ENCODE assay signal across 8 cellular contexts in genomic region chr14:50231475-50232275, GRCh38. TPM values are rescaled to one million over a fixed set of nuclear protein-coding genes. Genes with fewer than 3 reads are reported as not detected.
DNase-seq lines count a peak whose midpoint lies in the region; ATAC-seq and TF ChIP-seq lines count a peak whose summit lies in the region.

Gene SOS2 (minus strand): TSS chr14:50231578. CDS start chr14:50231283, 295 bp downstream.

- peaks cover 6% of the 10 kb centered on the region for H3K9me3 Mint-ChIP-seq in activated naive CD8-positive, alpha-beta T cell treated with anti-CD3 and anti-CD28 coated beads, Interleukin-2, amount 10 ng/mL, durations not matched to agents 7 days and 5 days

- peaks cover 13% of the 10 kb centered on the region for H3K36me3 Mint-ChIP-seq in activated naive CD8-positive, alpha-beta T cell treated with anti-CD3 and anti-CD28 coated beads, Interleukin-2, amount 10 ng/mL, durations not matched to agents 7 days and 5 days

- WGBS in trophoblast cell (ENCODE audit: extremely low coverage, insufficient coverage, insufficient read length): no CpG with 5 or more reads among the region's 90 CpGs
- 0 to 1% methylated on average over 9 to 53 of the region's 90 CpGs for WGBS in tibial nerve, 2 donors

- peak within 1 kb of the TSS; percentile 99 for H3K14ac ChIP-seq in trophoblast cell (ENCODE audit: low read length)

- H3K4me2 ChIP-seq in SU-DHL-6 (ENCODE audit: low read depth, low read length, poor library complexity, severe bottlenecking): peak within 1 kb of the TSS; percentile 87
- peak within 1 kb of the TSS; percentile 62 for H3K4me2 ChIP-seq in trophoblast cell (ENCODE audit: low read length)

- H2BK12ac ChIP-seq in trophoblast cell (ENCODE audit: low read length): no peak within 1 kb of the TSS

- peak within 1 kb of the TSS; percentile 94 for H4K8ac ChIP-seq in trophoblast cell (ENCODE audit: low read depth, low read length)

- POLR2A ChIA-PET in activated naive CD8-positive, alpha-beta T cell treated with anti-CD3 and anti-CD28 coated beads, Interleukin-2, amount 10 ng/mL, durations not matched to agents 7 days and 5 days (lab: Charles Lee): interaction anchor here (0.6 to 1.2 kb wide), 5 partner anchors 27 to 646 kb away, joined by 3 to 9 read pairs (median 6); partner anchors contain the start of genes RPS29 and VCPKMT

- peak within 1 kb of the TSS; percentile 80 for H3K9ac ChIP-seq in SU-DHL-6 (ENCODE audit: low read length)
- peak within 1 kb of the TSS; percentile 94 for H3K9ac ChIP-seq in trophoblast cell (ENCODE audit: low read length)

- H3K27ac Mint-ChIP-seq in activated naive CD8-positive, alpha-beta T cell treated with anti-CD3 and anti-CD28 coated beads, Interleukin-2, amount 10 ng/mL, durations not matched to agents 7 days and 5 days: peak within 1 kb of the TSS; percentile 96

- DNase-seq in NCI-H1048 (lab: John Stamatoyannopoulos, UW) (peak; percentile 65), Right ventricle myocardium inferior (ENCODE audit: missing footprints) (peak; percentile 95), trophoblast cell (peak; percentile 66 to 87), tibial nerve (ENCODE audit: low spot score in 2 of 2) (peak; percentile 71 to 77)
- peak; percentile 89 for DNase-seq in activated naive CD8-positive, alpha-beta T cell treated with anti-CD3 and anti-CD28 coated beads, Interleukin-2, amount 10 ng/mL, durations not matched to agents 7 days and 5 days

- H3K4me3 Mint-ChIP-seq in activated naive CD8-positive, alpha-beta T cell treated with anti-CD3 and anti-CD28 coated beads, Interleukin-2, amount 10 ng/mL, durations not matched to agents 7 days and 5 days: peak within 1 kb of the TSS; percentile 82

- H2AK5ac ChIP-seq in trophoblast cell (ENCODE audit: low read length): no peak within 1 kb of the TSS

- H3K79me1 ChIP-seq in trophoblast cell (ENCODE audit: low read length): peaks cover 11% of the 10 kb centered on the region

- H4K91ac ChIP-seq in trophoblast cell (ENCODE audit: low read depth, low read length): peak within 1 kb of the TSS; percentile 93

- H3K9me3 ChIP-seq in SU-DHL-6 (ENCODE audit: insufficient read depth, low read length) (no peaks in the 10 kb centered on the region), trophoblast cell (ENCODE audit: insufficient read depth, low read depth, low read length) (no peaks in the 10 kb centered on the region), tibial nerve (no peaks in the 10 kb centered on the region)

- H3K36me3 ChIP-seq in SU-DHL-6 (ENCODE audit: low read length) (no peaks in the 10 kb centered on the region), trophoblast cell (ENCODE audit: control insufficient read depth in 1 of 2, insufficient read depth in 2 of 2, low read length in 2 of 2) (peaks cover 0 to 3% of the 10 kb centered on the region in 2 experiments), tibial nerve (no peaks in the 10 kb centered on the region)

- H3K4me1 Mint-ChIP-seq in activated naive CD8-positive, alpha-beta T cell treated with anti-CD3 and anti-CD28 coated beads, Interleukin-2, amount 10 ng/mL, durations not matched to agents 7 days and 5 days: peaks cover 17% of the 10 kb centered on the region

- peak within 1 kb of the TSS; percentile 66 for H3K27ac ChIP-seq in SU-DHL-6 (ENCODE audit: low read depth, low read length)
- peak within 1 kb of the TSS; percentile 97 for H3K27ac ChIP-seq in trophoblast cell (ENCODE audit: low read depth, low read length)
- peak within 1 kb of the TSS; percentile 91 to 98 (median 98) for H3K27ac ChIP-seq in tibial nerve

- peak within 1 kb of the TSS; percentile 92 for H4K12ac ChIP-seq in trophoblast cell (ENCODE audit: low read depth, low read length)

- ATAC-seq in HG02588 (IDR thresholded peaks at IDR 0.05; ENCODE audit: unreplicated experiment): peak; percentile 86
- ATAC-seq in activated naive CD8-positive, alpha-beta T cell treated with anti-CD3 and anti-CD28 coated beads, Interleukin-2, amount 10 ng/mL, durations not matched to agents 7 days and 5 days (ENCODE audit: low read depth): peak; percentile 81
- ATAC-seq in Right ventricle myocardium inferior: peak; percentile 96

- H3K4ac ChIP-seq in trophoblast cell (ENCODE audit: low read depth, low read length): peak within 1 kb of the TSS; percentile 94

- peak within 1 kb of the TSS; percentile 95 for H3K18ac ChIP-seq in trophoblast cell (ENCODE audit: low read length)

- H2AFZ ChIP-seq in SU-DHL-6 (ENCODE audit: low read depth, low read length, severe bottlenecking) (peak within 1 kb of the TSS; percentile 95), trophoblast cell (ENCODE audit: insufficient read depth, low read length, poor library complexity) (peak within 1 kb of the TSS; percentile 87)

- H3K27me3 ChIP-seq in SU-DHL-6 (ENCODE audit: low read length): no peaks in the 10 kb centered on the region
- no peaks in the 10 kb centered on the region for H3K27me3 ChIP-seq in trophoblast cell (ENCODE audit: insufficient read depth, low read length)
- H3K27me3 ChIP-seq in tibial nerve: no peaks in the 10 kb centered on the region

- H2BK120ac ChIP-seq in trophoblast cell (ENCODE audit: insufficient read depth, low read length, poor library complexity): peak within 1 kb of the TSS; percentile 91

- H3K4me3 ChIP-seq in SU-DHL-6 (ENCODE audit: insufficient read depth, low read length, poor library complexity, severe bottlenecking) (peak within 1 kb of the TSS; percentile 81), trophoblast cell (ENCODE audit: low read depth, low read length) (peak within 1 kb of the TSS; percentile 88), tibial nerve (peak within 1 kb of the TSS; percentile 73 to 90 (median 84))

- TF ChIP-seq CTCF in SU-DHL-6 (IDR thresholded peaks at IDR 0.05; ENCODE audit: insufficient read depth, low read length, poor library complexity, severe bottlenecking) (no peak), tibial nerve (IDR thresholded peaks at IDR 0.05) (peak in 3 of 5 experiments; percentile 6 to 57 (median 21))

- no peak within 1 kb of the TSS for H3K23ac ChIP-seq in trophoblast cell (ENCODE audit: low read length)

- intact Hi-C loops in Right ventricle myocardium inferior (cut with DNase I): loop anchor here (2.0 to 5.0 kb wide), 2 partner anchors 79 to 369 kb away; no protein-coding TSS in a partner anchor

- TF ChIP-seq EP300 in tibial nerve (IDR thresholded peaks at IDR 0.05): peak in 1 of 2 donors; percentile 89

- H3K9me2 ChIP-seq in SU-DHL-6 (replicated peaks; ENCODE audit: insufficient read depth, low read length): no peaks in the 10 kb centered on the region

- no peaks in the 10 kb centered on the region; the same call in 1 of the 2 replicates for H4K20me1 ChIP-seq in SU-DHL-6 (ENCODE audit: low read depth, low read length)

- H3F3A ChIP-seq in SU-DHL-6 (ENCODE audit: insufficient read depth): peaks cover 16% of the 10 kb centered on the region; the same call in 1 of the 2 replicates

- H2BK5ac ChIP-seq in trophoblast cell (ENCODE audit: low read depth, low read length, poor library complexity): peak within 1 kb of the TSS; percentile 96

- no peaks in the 10 kb centered on the region for H3K27me3 Mint-ChIP-seq in activated naive CD8-positive, alpha-beta T cell treated with anti-CD3 and anti-CD28 coated beads, Interleukin-2, amount 10 ng/mL, durations not matched to agents 7 days and 5 days

- H3K4me1 ChIP-seq in trophoblast cell (ENCODE audit: control insufficient read depth in 1 of 2, insufficient read depth in 2 of 2, low read length in 2 of 2) (peaks cover 0 to 5% of the 10 kb centered on the region in 2 experiments), tibial nerve (peaks cover 3 to 41% (median 19%) of the 10 kb centered on the region in 4 donors)

- TF ChIP-seq POLR2A in GM10847 (IDR thresholded peaks at IDR 0.05; ENCODE audit: extremely low read depth, insufficient read length) (peak; percentile 69), tibial nerve (IDR thresholded peaks at IDR 0.05) (peak; percentile 34 to 78)

- peaks cover 39% of the 10 kb centered on the region for H3K79me2 ChIP-seq in SU-DHL-6 (ENCODE audit: insufficient read depth, low read length)
- H3K79me2 ChIP-seq in trophoblast cell (ENCODE audit: control insufficient read depth, insufficient read depth, low read length, poor library complexity): peaks cover 9% of the 10 kb centered on the region

RNA-seq across cellular contexts. Expression of gene SOS2, which starts in this region (rescaled TPM):
- 10 to 100 TPM; 34.6 to 36.1 TPM for total RNA-seq in activated naive CD8-positive, alpha-beta T cell treated with anti-CD3 and anti-CD28 coated beads, Interleukin-2, amount 10 ng/mL, durations not matched to agents 7 days and 5 days
- 35.6 TPM for total RNA-seq in Right ventricle myocardium inferior
- polyA plus RNA-seq in trophoblast cell (2013): 17.6 and 17.8 TPM in 2 replicates
- total RNA-seq in tibial nerve: 10 to 100 TPM; 30.9 to 41.5 (median 38.0) TPM

Comparison
In these comparisons a context has a peak if more than half of its experiments do, and no peak if none do; other contexts are left out.
1. Peak in every context shown above with its lines: DNase-seq, ATAC-seq, H3K4me3 ChIP-seq and H3K27ac ChIP-seq.